ENCODE assay signal across 17 cellular contexts in genomic region chr17:64270885-64271284, GRCh38. TPM values are rescaled to one million over a fixed set of nuclear protein-coding genes. Genes with fewer than 3 reads are reported as not detected.
A peak's percentile ranks its signal among the peaks of the same experiment; 100 is the strongest.
DNase-seq lines count a peak whose midpoint lies in the region; ATAC-seq, FAIRE-seq and TF ChIP-seq lines count a peak whose summit lies in the region.
"Had no signal": no experiment of that assay in that cellular context is flagged by ENCODE, and none has a peak within 500 bp of the region (broad histone marks: within the 10 kb centered on the region; RNA-seq: fewer than 3 reads in every experiment).

No MANE protein-coding gene starts in this region.

- no peaks in the 10 kb centered on the region for H3K36me3 Mint-ChIP-seq in activated naive CD4-positive, alpha-beta T cell treated with anti-CD3 and anti-CD28 coated beads, Interleukin-2, amount 10 ng/mL, durations not matched to agents 7 days and 5 days
- H3K36me3 Mint-ChIP-seq in activated naive CD8-positive, alpha-beta T cell treated with anti-CD3 and anti-CD28 coated beads, Interleukin-2, amount 10 ng/mL, durations not matched to agents 7 days and 5 days: peaks cover 5% of the 10 kb centered on the region

- peak overlapping the region; percentile 92 for H3K27ac Mint-ChIP-seq in activated naive CD4-positive, alpha-beta T cell treated with anti-CD3 and anti-CD28 coated beads, Interleukin-2, amount 10 ng/mL, durations not matched to agents 7 days and 5 days
- peak overlapping the region; percentile 81 for H3K27ac Mint-ChIP-seq in activated naive CD8-positive, alpha-beta T cell treated with anti-CD3 and anti-CD28 coated beads, Interleukin-2, amount 10 ng/mL, durations not matched to agents 7 days and 5 days
- H3K27ac Mint-ChIP-seq: H9 had no signal

- peaks cover 8% of the 10 kb centered on the region for H3K9me3 Mint-ChIP-seq in activated naive CD4-positive, alpha-beta T cell treated with anti-CD3 and anti-CD28 coated beads, Interleukin-2, amount 10 ng/mL, durations not matched to agents 7 days and 5 days
- peaks cover 7% of the 10 kb centered on the region for H3K9me3 Mint-ChIP-seq in activated naive CD8-positive, alpha-beta T cell treated with anti-CD3 and anti-CD28 coated beads, Interleukin-2, amount 10 ng/mL, durations not matched to agents 7 days and 5 days

- peak; percentile 29 for DNase-seq in activated naive CD4-positive, alpha-beta T cell treated with anti-CD3 and anti-CD28 coated beads, Interleukin-2, amount 10 ng/mL, durations not matched to agents 7 days and 5 days
- no peak for DNase-seq in activated naive CD4-positive, alpha-beta T cell (lab: John Stamatoyannopoulos, UW)
- DNase-seq in MM.1S: peak; percentile 84
- no peak for DNase-seq in activated naive CD8-positive, alpha-beta T cell treated with anti-CD3 and anti-CD28 coated beads, Interleukin-2, amount 10 ng/mL, durations not matched to agents 7 days and 5 days
- DNase-seq in pons (ENCODE audit: low spot score): no peak
- DNase-seq in small intestine: no peak
- no peak for DNase-seq in nucleus accumbens (lab: John Stamatoyannopoulos, UW)
- DNase-seq: cerebellar nuclear complex; DND-41; glutamatergic neuron; H9; NCI-H2171 treated with DMSO at 0.1 percent for 48 hours; stimulated activated CD8-positive, alpha-beta memory T cell treated with anti-CD3 and anti-CD28 coated beads, Interleukin-4, amount 100 ng/mL, for 48 hours had no signal

- H3F3A ChIP-seq in MM.1S (ENCODE audit: insufficient read depth, low read length): peaks cover 25% of the 10 kb centered on the region

- no peaks in the 10 kb centered on the region for H3K9me2 ChIP-seq in MM.1S (replicated peaks; ENCODE audit: insufficient read depth, low read length)

- peak overlapping the region; percentile 52 for H3K4me3 ChIP-seq in MM.1S (ENCODE audit: low read length)
- no peak overlapping the region for H3K4me3 ChIP-seq in thymus (ENCODE audit: low read length)
- H3K4me3 ChIP-seq in small intestine (ENCODE audit: low read depth in 1 of 2, low read length in 2 of 2): no peak overlapping the region

- POLR2A ChIA-PET in activated naive CD8-positive, alpha-beta T cell treated with anti-CD3 and anti-CD28 coated beads, Interleukin-2, amount 10 ng/mL, durations not matched to agents 7 days and 5 days (lab: Charles Lee): interaction anchor here (0.6 kb wide), 1 partner anchor 115 kb away, joined by 3 read pairs; no protein-coding TSS in a partner anchor

- CTCF ChIA-PET in activated naive CD4-positive, alpha-beta T cell treated with anti-CD3 and anti-CD28 coated beads, Interleukin-2, amount 10 ng/mL, durations not matched to agents 7 days and 5 days (lab: Charles Lee): interaction anchor here (1.6 to 2.0 kb wide), 3 partner anchors 11 to 140 kb away, joined by 3 to 7 read pairs (median 6); no protein-coding TSS in a partner anchor

- 0 out of 2 replicates have a peak, but pooled peaks have one; percentile 11 for TF ChIP-seq CTCF in MM.1S (IDR thresholded peaks at IDR 0.05; ENCODE audit: low read length)

- H3K79me2 ChIP-seq in MM.1S (ENCODE audit: low read length): no peaks in the 10 kb centered on the region

- peak overlapping the region; percentile 88 for H3K27ac ChIP-seq in MM.1S (ENCODE audit: low read length)
- peak overlapping the region; percentile 61 for H3K27ac ChIP-seq in thymus (ENCODE audit: low read depth)
- H3K27ac ChIP-seq in small intestine (ENCODE audit: low read depth in 1 of 2, low read length in 1 of 2): peak overlapping the region in 1 of 2 donors; percentile 11

- peak overlapping the region; percentile 35 for H3K9ac ChIP-seq in MM.1S (ENCODE audit: low read length)

- peak overlapping the region; percentile 46 for H3K4me3 Mint-ChIP-seq in activated naive CD4-positive, alpha-beta T cell treated with anti-CD3 and anti-CD28 coated beads, Interleukin-2, amount 10 ng/mL, durations not matched to agents 7 days and 5 days
- H3K4me3 Mint-ChIP-seq in activated naive CD8-positive, alpha-beta T cell treated with anti-CD3 and anti-CD28 coated beads, Interleukin-2, amount 10 ng/mL, durations not matched to agents 7 days and 5 days: peak overlapping the region; percentile 46
- H3K4me3 Mint-ChIP-seq: H9 had no signal

- peak overlapping the region; percentile 57 for H2AFZ ChIP-seq in MM.1S (ENCODE audit: low read length)

- H3K9me3 ChIP-seq in MM.1S (replicated peaks; ENCODE audit: insufficient read depth, low read length) (no peaks in the 10 kb centered on the region), thymus (ENCODE audit: control insufficient read depth) (no peaks in the 10 kb centered on the region), small intestine (ENCODE audit: control insufficient read depth, low read depth) (no peaks in the 10 kb centered on the region)

- peak overlapping the region; percentile 82 for H3K4me2 ChIP-seq in MM.1S (ENCODE audit: low read depth, low read length)

- no peaks in the 10 kb centered on the region for H3K27me3 ChIP-seq in MM.1S (replicated peaks; ENCODE audit: insufficient read depth, low read length)
- H3K27me3 ChIP-seq in thymus (ENCODE audit: control insufficient read depth, insufficient read depth): no peaks in the 10 kb centered on the region
- no peaks in the 10 kb centered on the region for H3K27me3 ChIP-seq in small intestine (ENCODE audit: control insufficient read depth in 2 of 2, insufficient read depth in 2 of 2, low read length in 2 of 2)

- peaks cover 42% of the 10 kb centered on the region for H3K4me1 Mint-ChIP-seq in activated naive CD4-positive, alpha-beta T cell treated with anti-CD3 and anti-CD28 coated beads, Interleukin-2, amount 10 ng/mL, durations not matched to agents 7 days and 5 days
- peaks cover 16% of the 10 kb centered on the region for H3K4me1 Mint-ChIP-seq in activated naive CD8-positive, alpha-beta T cell treated with anti-CD3 and anti-CD28 coated beads, Interleukin-2, amount 10 ng/mL, durations not matched to agents 7 days and 5 days

- peaks cover 22% of the 10 kb centered on the region for H3K27me3 Mint-ChIP-seq in activated naive CD4-positive, alpha-beta T cell treated with anti-CD3 and anti-CD28 coated beads, Interleukin-2, amount 10 ng/mL, durations not matched to agents 7 days and 5 days
- peaks cover 9% of the 10 kb centered on the region for H3K27me3 Mint-ChIP-seq in activated naive CD8-positive, alpha-beta T cell treated with anti-CD3 and anti-CD28 coated beads, Interleukin-2, amount 10 ng/mL, durations not matched to agents 7 days and 5 days

- no peaks in the 10 kb centered on the region for H4K20me1 ChIP-seq in MM.1S (ENCODE audit: insufficient read depth, low read length)

- no peak for FAIRE-seq in small intestine (lab: Jason Lieb, UNC)
- FAIRE-seq: keratinocyte, urothelium cell line had no signal

- ATAC-seq in activated naive CD8-positive, alpha-beta T cell treated with anti-CD3 and anti-CD28 coated beads, Interleukin-2, amount 10 ng/mL, durations not matched to agents 7 days and 5 days (ENCODE audit: low read depth): peak; percentile 51
- ATAC-seq: SK-N-SH treated with all-trans-retinoic acid at 6 μM for 48 hours had no signal

- 64% methylated on average over 6 of the region's 6 CpGs for WGBS in thymus
- 64 to 77% (median 72%) methylated on average over 6 of the region's 6 CpGs for WGBS in small intestine, 3 donors

- H3K36me3 ChIP-seq in MM.1S (replicated peaks; ENCODE audit: insufficient read depth, low read length) (no peaks in the 10 kb centered on the region), thymus (ENCODE audit: control insufficient read depth, insufficient read depth) (no peaks in the 10 kb centered on the region), small intestine (ENCODE audit: control insufficient read depth in 2 of 2, insufficient read depth in 2 of 2, low read length in 2 of 2) (no peaks in the 10 kb centered on the region)

- H3K4me1 ChIP-seq in MM.1S (ENCODE audit: low read length) (peaks cover 32% of the 10 kb centered on the region), thymus (ENCODE audit: control insufficient read depth, insufficient read depth, low read length) (peaks cover 10% of the 10 kb centered on the region), small intestine (ENCODE audit: control insufficient read depth in 2 of 2, insufficient read depth in 1 of 2, low read depth in 1 of 2, low read length in 1 of 2) (no peaks in the 10 kb centered on the region)

RNA-seq across cellular contexts. Expression of gene TEX2, which starts 7.8 kb away (rescaled TPM):
- total RNA-seq in activated naive CD8-positive, alpha-beta T cell treated with anti-CD3 and anti-CD28 coated beads, Interleukin-2, amount 10 ng/mL, durations not matched to agents 7 days and 5 days: 10 to 100 TPM; 12.0 to 12.8 TPM
- polyA plus RNA-seq in thymus: 8.7 TPM
- polyA plus RNA-seq in small intestine: 10 to 100 TPM in 1 of 3 donors, 1 to 10 TPM in 2; 4.2 to 16.9 (median 4.3) TPM

Comparison
In these comparisons a context has a peak if more than half of its experiments do, and no peak if none do; other contexts are left out.
1. DNase-seq: peak in activated naive CD4-positive, alpha-beta T cell treated with anti-CD3 and anti-CD28 coated beads, Interleukin-2, amount 10 ng/mL, durations not matched to agents 7 days and 5 days (single experiment) and MM.1S (single experiment); none in activated naive CD4-positive, alpha-beta T cell (0 of 4), activated naive CD8-positive, alpha-beta T cell treated with anti-CD3 and anti-CD28 coated beads, Interleukin-2, amount 10 ng/mL, durations not matched to agents 7 days and 5 days (single experiment), pons (single experiment), small intestine (single experiment) and nucleus accumbens (0 of 56).